27 cellular contexts compared by ENCODE assay signal in the genomic region with DNA sequence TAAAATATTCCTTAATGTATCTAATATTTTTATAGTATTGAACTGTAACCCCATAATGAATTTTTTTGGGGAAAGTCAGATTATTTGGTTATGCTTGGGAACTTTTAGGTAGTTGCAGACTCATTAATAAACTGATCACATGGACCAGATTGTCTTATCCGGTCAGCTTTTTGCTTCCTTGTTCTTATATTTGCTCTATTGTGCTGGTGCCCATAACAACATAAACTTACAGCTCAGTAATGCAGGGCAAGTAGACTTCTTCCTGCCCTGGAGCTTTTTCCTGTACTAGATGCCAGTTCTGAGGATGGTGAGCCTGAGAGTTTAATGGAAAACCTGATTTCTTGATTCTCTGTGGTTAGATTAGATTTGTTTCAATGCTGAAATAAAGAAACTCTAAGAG. TPM values are rescaled to one million over a fixed set of nuclear protein-coding genes. Genes with fewer than 3 reads are reported as not detected.
DNase-seq lines count a peak whose midpoint lies in the region; ATAC-seq, FAIRE-seq and TF ChIP-seq lines count a peak whose summit lies in the region.
"Had no signal": no experiment of that assay in that cellular context is flagged by ENCODE, and none has a peak within 500 bp of the region (broad histone marks: within the 10 kb centered on the region; RNA-seq: fewer than 3 reads in every experiment).

No MANE protein-coding gene starts in this region.

- H3K36me3 ChIP-seq in breast epithelium = no peaks in the 10 kb centered on the region
- H3K36me3 ChIP-seq: left ventricle myocardium inferior, tibial nerve had no signal

- POLR2A ChIA-PET in MCF 10A (lab: Yijun Ruan, JAX) = no interaction called here
- POLR2A ChIA-PET in activated CD8-positive, alpha-beta T cell treated with anti-CD3 and anti-CD28 coated beads, Interleukin-2, amount 10 ng/mL, durations not matched to agents 7 days and 5 days (lab: Charles Lee) = no interaction called here

- no peaks in the 10 kb centered on the region for H3K27me3 ChIP-seq in breast epithelium
- H3K27me3 ChIP-seq: tibial nerve had no signal

- H3K27ac Mint-ChIP-seq in MCF 10A (ENCODE audit: low read depth, unreplicated experiment) (no peak overlapping the region), brain (peak overlapping the region in 3 of 5 experiments; percentile 54 to 81 (median 55))
- H3K27ac Mint-ChIP-seq in activated CD8-positive, alpha-beta T cell treated with anti-CD3 and anti-CD28 coated beads, Interleukin-2, amount 10 ng/mL, durations not matched to agents 7 days and 5 days = no peak overlapping the region
- H3K27ac Mint-ChIP-seq: CD8-positive, alpha-beta T cell; mesothelial cell of epicardium had no signal

- TF ChIP-seq POLR2A in breast epithelium (IDR thresholded peaks at IDR 0.05) = no peak

- no peak for ATAC-seq in activated CD8-positive, alpha-beta T cell treated with anti-CD3 and anti-CD28 coated beads, Interleukin-2, amount 10 ng/mL, durations not matched to agents 7 days and 5 days
- ATAC-seq: activated T-cell treated with anti-CD3 and anti-CD28 coated beads, Interleukin-2, amount 50 U/mL, for 4 hours; CD8-positive, alpha-beta T cell; naive thymus-derived CD4-positive, alpha-beta T cell had no signal

- TF ChIP-seq CTCF in breast epithelium (IDR thresholded peaks at IDR 0.05) (no peak), MCF 10A (IDR thresholded peaks at IDR 0.05; ENCODE audit: unreplicated experiment) (no peak), brain (conservative IDR thresholded peaks at IDR 0.05) (no peak)

- peak overlapping the region; percentile 39 to 58 for H3K27ac ChIP-seq in breast epithelium
- H3K27ac ChIP-seq: left ventricle myocardium inferior, tibial nerve had no signal

- no peak for DNase-seq in breast epithelium (ENCODE audit: low spot score in 2 of 2)
- no peak for DNase-seq in MCF 10A (ENCODE audit: unreplicated experiment)
- peak; percentile 72 for DNase-seq in renal cortical epithelial cell (ENCODE audit: low read depth)
- no peak for DNase-seq in ACHN
- no peak for DNase-seq in RKO (ENCODE audit: low spot score)
- DNase-seq in activated CD8-positive, alpha-beta T cell treated with anti-CD3 and anti-CD28 coated beads, Interleukin-2, amount 10 ng/mL, durations not matched to agents 7 days and 5 days = no peak
- DNase-seq: 8988T; activated CD4-positive, alpha-beta T cell treated with anti-CD3 and anti-CD28 coated beads for 48 hours; activated gamma-delta T cell treated with Interleukin-2 at 50 U/mL for 16 hours; activated T-cell treated with anti-CD3 and anti-CD28 coated beads, Interleukin-2, amount 50 U/mL, for 4 hours; CD8-positive, alpha-beta T cell; effector CD8-positive, alpha-beta T cell; foreskin fibroblast; left ventricle myocardium inferior; MM.1S; naive thymus-derived CD4-positive, alpha-beta T cell; NCI-H2081; NCI-H2227 treated with DMSO at 0.1 percent for 48 hours; NCI-H69; occipital lobe; stimulated activated CD4-positive, alpha-beta T cell treated with anti-CD3 and anti-CD28 coated beads, Interleukin-2, amount 100 ng/mL, for 24 hours had no signal

- H3K9me3 ChIP-seq in breast epithelium = no peaks in the 10 kb centered on the region
- H3K9me3 ChIP-seq: left ventricle myocardium inferior, tibial nerve had no signal

- in situ Hi-C loops in ACHN (cut with HindIII; ENCODE audit: low pct_ligation_motif_present, low pct_unique_long_range_greater_than_20kb, low sequenced_read_pairs) = no loop called here

- BruUV-seq in MCF 10A (replicated peaks; lab: Mats Ljungman, UMichigan) = no TSS peak

- H3K9me3 Mint-ChIP-seq in MCF 10A (ENCODE audit: unreplicated experiment) (no peaks in the 10 kb centered on the region), brain (peaks cover 8 to 22% (median 12%) of the 10 kb centered on the region in 5 experiments)
- H3K9me3 Mint-ChIP-seq in activated CD8-positive, alpha-beta T cell treated with anti-CD3 and anti-CD28 coated beads, Interleukin-2, amount 10 ng/mL, durations not matched to agents 7 days and 5 days (ENCODE audit: insufficient read depth) = peaks cover 7% of the 10 kb centered on the region

- H3K4me1 ChIP-seq in breast epithelium = no peaks in the 10 kb centered on the region

- no peak overlapping the region for H3K4me3 ChIP-seq in breast epithelium
- H3K4me3 ChIP-seq: left ventricle myocardium inferior, tibial nerve had no signal

- intact Hi-C loops in breast epithelium (cut with DNase I; ENCODE audit: low total_unique reads) (no loop called here), MCF 10A (cut with micrococcal nuclease) (no loop called here)

- H3K4me3 Mint-ChIP-seq in MCF 10A (ENCODE audit: unreplicated experiment) (no peak overlapping the region), brain (no peak overlapping the region)
- no peak overlapping the region for H3K4me3 Mint-ChIP-seq in activated CD8-positive, alpha-beta T cell treated with anti-CD3 and anti-CD28 coated beads, Interleukin-2, amount 10 ng/mL, durations not matched to agents 7 days and 5 days
- H3K4me3 Mint-ChIP-seq: activated T-cell treated with anti-CD3 and anti-CD28 coated beads, Interleukin-2, amount 50 U/mL, for 4 hours; CD8-positive, alpha-beta T cell; mesothelial cell of epicardium; naive thymus-derived CD4-positive, alpha-beta T cell had no signal

- H3K4me1 Mint-ChIP-seq in MCF 10A (ENCODE audit: insufficient read depth, unreplicated experiment) (no peaks in the 10 kb centered on the region), brain (peaks cover 45% of the 10 kb centered on the region)
- peaks cover 7% of the 10 kb centered on the region for H3K4me1 Mint-ChIP-seq in activated CD8-positive, alpha-beta T cell treated with anti-CD3 and anti-CD28 coated beads, Interleukin-2, amount 10 ng/mL, durations not matched to agents 7 days and 5 days (ENCODE audit: low read depth)

- H3K27me3 Mint-ChIP-seq in MCF 10A (ENCODE audit: insufficient read depth, unreplicated experiment) = no peaks in the 10 kb centered on the region
- no peaks in the 10 kb centered on the region for H3K27me3 Mint-ChIP-seq in brain
- no peaks in the 10 kb centered on the region for H3K27me3 Mint-ChIP-seq in activated CD8-positive, alpha-beta T cell treated with anti-CD3 and anti-CD28 coated beads, Interleukin-2, amount 10 ng/mL, durations not matched to agents 7 days and 5 days (ENCODE audit: low read depth)
- H3K27me3 Mint-ChIP-seq: naive thymus-derived CD4-positive, alpha-beta T cell had no signal

- H3K36me3 Mint-ChIP-seq in MCF 10A (ENCODE audit: insufficient read depth, unreplicated experiment) (no peaks in the 10 kb centered on the region), brain (peaks cover 36% of the 10 kb centered on the region)
- H3K36me3 Mint-ChIP-seq in activated CD8-positive, alpha-beta T cell treated with anti-CD3 and anti-CD28 coated beads, Interleukin-2, amount 10 ng/mL, durations not matched to agents 7 days and 5 days (ENCODE audit: low read depth) = peaks cover 8% of the 10 kb centered on the region

- CTCF ChIA-PET in MCF 10A (lab: Yijun Ruan, JAX) = interaction anchor here (0.6 kb wide), 1 partner anchor 13 kb away, joined by 4 read pairs; no protein-coding TSS in a partner anchor
- CTCF ChIA-PET in activated CD8-positive, alpha-beta T cell treated with anti-CD3 and anti-CD28 coated beads, Interleukin-2, amount 10 ng/mL, durations not matched to agents 7 days and 5 days (lab: Charles Lee) = interaction anchor here (0.6 kb wide), 1 partner anchor 129 kb away, joined by 3 read pairs; no protein-coding TSS in a partner anchor

- FAIRE-seq in islet of Langerhans (lab: Jason Lieb, UNC) = peak; percentile 21
- FAIRE-seq: G401.6, H1 had no signal

RNA-seq across cellular contexts. Expression of gene MTMR3, which starts 53.2 kb away (rescaled TPM):
- total RNA-seq in breast epithelium (10 to 100 TPM; 57.0 to 90.0 (median 67.2) TPM), MCF 10A (2022) (34.4 and 36.4 TPM in 2 replicates), renal cortical epithelial cell (33.3 and 77.7 TPM in 2 replicates)
- 22.8 TPM for polyA plus RNA-seq in brain (ENCODE audit: insufficient read depth, low read depth, low replicate concordance)
- total RNA-seq in activated CD8-positive, alpha-beta T cell treated with anti-CD3 and anti-CD28 coated beads, Interleukin-2, amount 10 ng/mL, durations not matched to agents 7 days and 5 days = 10 to 100 TPM; 21.1 to 26.0 TPM

Comparison
In these comparisons a context has a peak if more than half of its experiments do, and no peak if none do; other contexts are left out.
1. H3K27ac Mint-ChIP-seq: peak in brain (3 of 5); none in MCF 10A (single experiment) and activated CD8-positive, alpha-beta T cell treated with anti-CD3 and anti-CD28 coated beads, Interleukin-2, amount 10 ng/mL, durations not matched to agents 7 days and 5 days (single experiment).